In the genomic region with DNA sequence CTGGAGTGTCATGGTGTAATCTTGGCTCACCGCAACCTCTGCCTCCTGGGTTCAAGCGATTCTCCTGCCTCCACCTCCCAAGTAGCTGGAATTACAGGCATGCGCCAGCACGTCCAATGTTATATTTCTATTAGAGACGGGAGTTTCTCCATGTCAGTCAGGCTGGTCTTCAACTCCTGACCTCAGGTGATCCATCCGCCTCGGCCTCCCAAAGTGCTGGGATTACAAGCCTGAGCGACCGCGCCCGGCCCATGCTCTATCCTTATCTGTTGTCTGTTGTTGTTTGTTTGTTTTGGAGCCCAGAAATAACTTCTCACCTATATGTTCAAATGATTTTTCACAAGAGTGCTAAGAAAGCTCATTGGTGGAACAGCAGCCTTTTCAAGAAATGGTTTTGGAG, we compare ENCODE assay signal across 15 cellular contexts. TPM values are rescaled to one million over a fixed set of nuclear protein-coding genes. Genes with fewer than 3 reads are reported as not detected.
"Had no signal": no experiment of that assay in that cellular context is flagged by ENCODE, and none has a peak within 500 bp of the region (broad histone marks: within the 10 kb centered on the region; RNA-seq: fewer than 3 reads in every experiment).

No MANE protein-coding gene starts in this region.

RNA-seq across cellular contexts. Expression of gene KRTAP5-11, which starts 40.6 kb away (rescaled TPM):
- total RNA-seq: stomach, subcutaneous adipose tissue, temporal lobe, testis, thoracic aorta, thyroid gland, tibial nerve, transverse colon, upper lobe of left lung, upper lobe of right lung, ureter, urinary bladder, uterus, vagina had no signal
- polyA plus RNA-seq: stomach, thymus, urinary bladder had no signal

RNA-seq across cellular contexts. Expression of gene KRTAP5-10, which starts 57.9 kb away (rescaled TPM):
- total RNA-seq: stomach, subcutaneous adipose tissue, temporal lobe, testis, thoracic aorta, thyroid gland, tibial nerve, upper lobe of right lung, urinary bladder, vagina had no signal
- polyA plus RNA-seq: stomach had no signal
